Comparison of ENCODE assay signal across 1 cellular context in the genomic region with DNA sequence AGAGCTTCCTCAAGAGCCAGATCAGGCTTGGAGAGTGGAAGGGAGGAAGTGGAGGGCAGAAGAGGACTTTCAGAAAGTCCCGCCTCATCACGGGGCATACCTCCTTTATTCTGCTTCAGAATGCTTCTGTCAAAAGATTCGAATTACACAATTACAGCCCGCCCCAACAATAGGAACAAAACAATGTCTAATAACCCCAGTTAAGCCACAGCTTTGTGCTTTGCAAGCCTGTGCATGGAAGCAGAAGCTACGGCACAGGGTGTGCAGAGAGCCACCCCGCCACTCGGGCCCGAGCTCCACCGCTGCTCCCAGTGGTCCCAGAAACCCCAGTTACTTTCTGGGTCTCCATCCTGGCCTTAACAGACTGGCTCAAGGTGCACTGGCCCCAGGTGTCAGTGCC.
TF ChIP-seq lines count a peak whose summit lies in the region.

No MANE protein-coding gene starts in this region.

TF ChIP-seq in GM23338, 12 proteins besides CTCF, POLR2A, EP300 and RAD21 (continued from another document):
- TF ChIP-seq, protein P1, sequence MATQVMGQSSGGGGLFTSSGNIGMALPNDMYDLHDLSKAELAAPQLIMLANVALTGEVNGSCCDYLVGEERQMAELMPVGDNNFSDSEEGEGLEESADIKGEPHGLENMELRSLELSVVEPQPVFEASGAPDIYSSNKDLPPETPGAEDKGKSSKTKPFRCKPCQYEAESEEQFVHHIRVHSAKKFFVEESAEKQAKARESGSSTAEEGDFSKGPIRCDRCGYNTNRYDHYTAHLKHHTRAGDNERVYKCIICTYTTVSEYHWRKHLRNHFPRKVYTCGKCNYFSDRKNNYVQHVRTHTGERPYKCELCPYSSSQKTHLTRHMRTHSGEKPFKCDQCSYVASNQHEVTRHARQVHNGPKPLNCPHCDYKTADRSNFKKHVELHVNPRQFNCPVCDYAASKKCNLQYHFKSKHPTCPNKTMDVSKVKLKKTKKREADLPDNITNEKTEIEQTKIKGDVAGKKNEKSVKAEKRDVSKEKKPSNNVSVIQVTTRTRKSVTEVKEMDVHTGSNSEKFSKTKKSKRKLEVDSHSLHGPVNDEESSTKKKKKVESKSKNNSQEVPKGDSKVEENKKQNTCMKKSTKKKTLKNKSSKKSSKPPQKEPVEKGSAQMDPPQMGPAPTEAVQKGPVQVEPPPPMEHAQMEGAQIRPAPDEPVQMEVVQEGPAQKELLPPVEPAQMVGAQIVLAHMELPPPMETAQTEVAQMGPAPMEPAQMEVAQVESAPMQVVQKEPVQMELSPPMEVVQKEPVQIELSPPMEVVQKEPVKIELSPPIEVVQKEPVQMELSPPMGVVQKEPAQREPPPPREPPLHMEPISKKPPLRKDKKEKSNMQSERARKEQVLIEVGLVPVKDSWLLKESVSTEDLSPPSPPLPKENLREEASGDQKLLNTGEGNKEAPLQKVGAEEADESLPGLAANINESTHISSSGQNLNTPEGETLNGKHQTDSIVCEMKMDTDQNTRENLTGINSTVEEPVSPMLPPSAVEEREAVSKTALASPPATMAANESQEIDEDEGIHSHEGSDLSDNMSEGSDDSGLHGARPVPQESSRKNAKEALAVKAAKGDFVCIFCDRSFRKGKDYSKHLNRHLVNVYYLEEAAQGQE (IDR thresholded peaks at IDR 0.05; ENCODE audit: unreplicated experiment): no peak
- TF ChIP-seq, protein P2, sequence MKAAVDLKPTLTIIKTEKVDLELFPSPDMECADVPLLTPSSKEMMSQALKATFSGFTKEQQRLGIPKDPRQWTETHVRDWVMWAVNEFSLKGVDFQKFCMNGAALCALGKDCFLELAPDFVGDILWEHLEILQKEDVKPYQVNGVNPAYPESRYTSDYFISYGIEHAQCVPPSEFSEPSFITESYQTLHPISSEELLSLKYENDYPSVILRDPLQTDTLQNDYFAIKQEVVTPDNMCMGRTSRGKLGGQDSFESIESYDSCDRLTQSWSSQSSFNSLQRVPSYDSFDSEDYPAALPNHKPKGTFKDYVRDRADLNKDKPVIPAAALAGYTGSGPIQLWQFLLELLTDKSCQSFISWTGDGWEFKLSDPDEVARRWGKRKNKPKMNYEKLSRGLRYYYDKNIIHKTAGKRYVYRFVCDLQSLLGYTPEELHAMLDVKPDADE (IDR thresholded peaks at IDR 0.05): no peak
- TF ChIP-seq ZNF331 (CRISPR knock-in tag; IDR thresholded peaks at IDR 0.05; ENCODE audit: low read depth) (no peak), ZNF114 (CRISPR knock-in tag; IDR thresholded peaks at IDR 0.05) (no peak), STAT1 (IDR thresholded peaks at IDR 0.05; ENCODE audit: unreplicated experiment) (no peak), JUNB (IDR thresholded peaks at IDR 0.05; ENCODE audit: unreplicated experiment) (no peak), NANOG (IDR thresholded peaks at IDR 0.05; ENCODE audit: borderline replicate concordance) (no peak)
TF ChIP-seq in GM23338: peak in this region for 0.
